13 cellular contexts compared by ENCODE assay signal in the genomic region with DNA sequence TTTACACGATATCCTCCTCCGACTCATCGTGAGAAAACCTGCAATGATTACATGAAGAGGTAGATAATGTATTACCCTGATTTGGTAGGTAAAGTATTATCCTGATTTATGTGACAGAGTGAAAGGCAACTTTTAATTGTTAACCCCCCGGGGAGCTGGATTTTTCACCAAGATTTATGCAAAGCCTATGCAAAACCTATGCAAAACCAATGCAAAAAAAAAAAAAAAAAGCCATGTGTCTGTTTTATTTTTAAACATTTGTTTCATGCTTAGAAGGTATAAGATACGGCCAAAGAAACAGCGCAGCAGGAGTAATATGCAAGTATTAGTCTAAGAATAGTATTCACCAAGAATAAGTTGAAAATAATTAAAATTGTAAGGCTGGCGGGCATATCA.
DNase-seq lines count a peak whose midpoint lies in the region; ATAC-seq and TF ChIP-seq lines count a peak whose summit lies in the region.
"Had no signal": no experiment of that assay in that cellular context is flagged by ENCODE, and none has a peak within 500 bp of the region (broad histone marks: within the 10 kb centered on the region; RNA-seq: fewer than 3 reads in every experiment).

No MANE protein-coding gene starts in this region.

- H4K8ac ChIP-seq in mesendoderm (ENCODE audit: low read depth, low read length), result no peak overlapping the region

- H2BK120ac ChIP-seq in mesendoderm (ENCODE audit: low read depth, low read length), result no peak overlapping the region

- peak overlapping the region; percentile 56 for H3K56ac ChIP-seq in mesendoderm (ENCODE audit: low read length)

- H3K79me1 ChIP-seq in mesendoderm (ENCODE audit: low read length), result no peaks in the 10 kb centered on the region

- intact Hi-C loops in vagina (cut with DNase I) (no loop called here), lower leg skin (cut with DNase I; ENCODE audit: low total_unique reads) (no loop called here)

- TF ChIP-seq POLR2A in vagina (IDR thresholded peaks at IDR 0.05) (no peak), lower leg skin (IDR thresholded peaks at IDR 0.05) (no peak)

- no CpG with 5 or more reads among the region's 7 CpGs for WGBS in mesendoderm (ENCODE audit: extremely low coverage, insufficient coverage, low lambda C conversion rate)
- 69 to 74% methylated on average over 7 of the region's 7 CpGs for WGBS in lower leg skin, 2 donors

- H3K4ac ChIP-seq in mesendoderm (ENCODE audit: low read depth, low read length), result peak overlapping the region; percentile 36

- H4K5ac ChIP-seq in mesendoderm (ENCODE audit: low read length), result no peak overlapping the region

- H3K27ac Mint-ChIP-seq in stimulated activated naive CD8-positive, alpha-beta T cell treated with anti-CD3 and anti-CD28 coated beads, Interleukin-15, Interleukin-2, amounts not matched to agents 100 ng/mL and 50 ng/mL, for 24 hours, result peak overlapping the region; percentile 95
- H3K27ac Mint-ChIP-seq: B cell had no signal

- H2BK5ac ChIP-seq in mesendoderm (ENCODE audit: low read length), result peak overlapping the region; percentile 48

- H3K9me3 Mint-ChIP-seq in stimulated activated naive CD8-positive, alpha-beta T cell treated with anti-CD3 and anti-CD28 coated beads, Interleukin-15, Interleukin-2, amounts not matched to agents 100 ng/mL and 50 ng/mL, for 24 hours, result peaks cover 8% of the 10 kb centered on the region

- TF ChIP-seq CTCF in vagina (IDR thresholded peaks at IDR 0.05), result no peak
- no peak for TF ChIP-seq CTCF in lower leg skin (IDR thresholded peaks at IDR 0.05)

- no peak overlapping the region for H2AK5ac ChIP-seq in mesendoderm (ENCODE audit: low read length)

- no peaks in the 10 kb centered on the region for H3K9me3 ChIP-seq in vagina

- no peaks in the 10 kb centered on the region for H3K27me3 Mint-ChIP-seq in stimulated activated naive CD8-positive, alpha-beta T cell treated with anti-CD3 and anti-CD28 coated beads, Interleukin-15, Interleukin-2, amounts not matched to agents 100 ng/mL and 50 ng/mL, for 24 hours

- DNase-seq in stimulated activated naive CD8-positive, alpha-beta T cell treated with anti-CD3 and anti-CD28 coated beads, Interleukin-15, Interleukin-2, amounts not matched to agents 100 U/mL and 50 U/mL, for 24 hours, result no peak
- DNase-seq in mesendoderm (no peak), vagina (ENCODE audit: extremely low spot score in 2 of 2) (no peak), lower leg skin (ENCODE audit: low spot score in 2 of 2) (no peak), left lobe of liver (ENCODE audit: low spot score) (no peak)
- DNase-seq: brain microvascular endothelial cell; foreskin keratinocyte; SHP77; stimulated activated naive CD4-positive, alpha-beta T cell treated with Interleukin-2 at 50 U/mL for 16 hours had no signal

- H3K4me1 ChIP-seq in mesendoderm (ENCODE audit: control insufficient read depth, low read depth, low read length), result peaks cover 14% of the 10 kb centered on the region
- H3K4me1 ChIP-seq in vagina, result no peaks in the 10 kb centered on the region
- H3K4me1 ChIP-seq: foreskin keratinocyte had no signal

- H3K18ac ChIP-seq in mesendoderm (ENCODE audit: low read length), result peak overlapping the region; percentile 87

- H3K4me3 ChIP-seq in mesendoderm (ENCODE audit: low read length) (no peak overlapping the region), vagina (peak overlapping the region; percentile 10 to 24), lower leg skin (ENCODE audit: low read depth, poor library complexity, severe bottlenecking) (no peak overlapping the region)

- peaks cover 9% of the 10 kb centered on the region for H3K36me3 Mint-ChIP-seq in stimulated activated naive CD8-positive, alpha-beta T cell treated with anti-CD3 and anti-CD28 coated beads, Interleukin-15, Interleukin-2, amounts not matched to agents 100 ng/mL and 50 ng/mL, for 24 hours (ENCODE audit: low read depth)

- H2BK15ac ChIP-seq in mesendoderm (replicated peaks; ENCODE audit: low read depth), result no peak overlapping the region

- H3K36me3 ChIP-seq in mesendoderm (ENCODE audit: control insufficient read depth, insufficient read depth, low read length), result no peaks in the 10 kb centered on the region
- H3K36me3 ChIP-seq in vagina, result no peaks in the 10 kb centered on the region
- H3K36me3 ChIP-seq: brain microvascular endothelial cell had no signal

- no peak overlapping the region for H3K9ac ChIP-seq in mesendoderm (ENCODE audit: low read length)

- no peak overlapping the region for H3K23ac ChIP-seq in mesendoderm (ENCODE audit: low read length)

- peaks cover 90% of the 10 kb centered on the region for H3K4me1 Mint-ChIP-seq in stimulated activated naive CD8-positive, alpha-beta T cell treated with anti-CD3 and anti-CD28 coated beads, Interleukin-15, Interleukin-2, amounts not matched to agents 100 ng/mL and 50 ng/mL, for 24 hours (ENCODE audit: low read depth)

- no peak for ATAC-seq in stimulated activated naive CD8-positive, alpha-beta T cell treated with anti-CD3 and anti-CD28 coated beads, Interleukin-15, Interleukin-2, amounts not matched to agents 100 U/mL and 50 U/mL, for 24 hours
- ATAC-seq in GM18868 (IDR thresholded peaks at IDR 0.05; ENCODE audit: unreplicated experiment), result no peak
- ATAC-seq in left lobe of liver, result no peak
- ATAC-seq: foreskin keratinocyte had no signal

- no peaks in the 10 kb centered on the region for H3K27me3 ChIP-seq in mesendoderm (ENCODE audit: insufficient read depth, low read length, poor library complexity)
- H3K27me3 ChIP-seq in vagina, result no peaks in the 10 kb centered on the region
- H3K27me3 ChIP-seq: brain microvascular endothelial cell had no signal

- H3K4me3 Mint-ChIP-seq in stimulated activated naive CD8-positive, alpha-beta T cell treated with anti-CD3 and anti-CD28 coated beads, Interleukin-15, Interleukin-2, amounts not matched to agents 100 ng/mL and 50 ng/mL, for 24 hours, result peak overlapping the region; percentile 94

- H3K27ac ChIP-seq in angular gyrus (ENCODE audit: low read depth, low read length), result peak overlapping the region; percentile 78
- H3K27ac ChIP-seq in mesendoderm (ENCODE audit: low read depth, low read length), result no peak overlapping the region
- H3K27ac ChIP-seq in vagina, result peak overlapping the region; percentile 26
- H3K27ac ChIP-seq: brain microvascular endothelial cell, foreskin keratinocyte had no signal

- H3K79me2 ChIP-seq in mesendoderm (ENCODE audit: control insufficient read depth, insufficient read depth, low read length), result no peaks in the 10 kb centered on the region

- H3K4me2 ChIP-seq in mesendoderm (ENCODE audit: low read length), result no peak overlapping the region

Comparison
In these comparisons a context has a peak if more than half of its experiments do, and no peak if none do; other contexts are left out.
1. H3K4me3 ChIP-seq: peak in vagina (2 of 2); none in mesendoderm (single experiment) and lower leg skin (single experiment).